ENCODE assay signal across 23 cellular contexts in genomic region chr2:43022896-43023295, GRCh38.
"Had no signal": no experiment of that assay in that cellular context is flagged by ENCODE, and none has a peak within 500 bp of the region (broad histone marks: within the 10 kb centered on the region; RNA-seq: fewer than 3 reads in every experiment).

No MANE protein-coding gene starts in this region.

- H3K27me3 Mint-ChIP-seq: activated CD4-positive, alpha-beta memory T cell treated with anti-CD3 and anti-CD28 coated beads, Interleukin-2, amount 10 ng/mL, durations not matched to agents 7 days and 5 days had no signal

- H3K4me2 ChIP-seq: smooth muscle cell had no signal

- ATAC-seq: activated T-cell treated with anti-CD3 and anti-CD28 coated beads, Interleukin-2, amount 50 U/mL, for 72 hours; esophagus mucosa; left ventricle myocardium superior; sciatic nerve had no signal

- H3K4me3 Mint-ChIP-seq: activated CD4-positive, alpha-beta memory T cell treated with anti-CD3 and anti-CD28 coated beads, Interleukin-2, amount 10 ng/mL, durations not matched to agents 7 days and 5 days; activated naive CD4-positive, alpha-beta T cell treated with anti-CD3 and anti-CD28 coated beads, Interleukin-2, amount 10 ng/mL, durations not matched to agents 7 days and 5 days; activated T-cell treated with anti-CD3 and anti-CD28 coated beads, Interleukin-2, amount 50 U/mL, for 72 hours; brain; memory B cell; T-helper 1 cell treated with Interleukin-12 subunit alpha and Interleukin-12 subunit beta and Interleukin-4 antibody, amounts not matched to agents 30 μg/mL and 1 μg/mL, for 36 hours had no signal

- H3K27ac ChIP-seq: upper lobe of left lung had no signal

- H3K36me3 ChIP-seq: upper lobe of left lung had no signal

- H3K4me3 ChIP-seq: smooth muscle cell, upper lobe of left lung had no signal

- H3K27me3 ChIP-seq: upper lobe of left lung had no signal

- FAIRE-seq: endothelial cell of umbilical vein, frontal cortex, islet of Langerhans had no signal

- DNase-seq: activated CD4-positive, alpha-beta memory T cell treated with anti-CD3 and anti-CD28 coated beads, Interleukin-2, amount 10 ng/mL, durations not matched to agents 7 days and 5 days; activated CD4-positive, alpha-beta T cell treated with anti-CD3 and anti-CD28 coated beads for 4 hours; activated CD4-positive, CD25-positive, alpha-beta regulatory T cell; activated effector memory CD4-positive, alpha-beta T cell treated with anti-CD3 and anti-CD28 coated beads, Interleukin-2, amount 50 U/mL, for 16 hours; activated naive CD4-positive, alpha-beta T cell treated with anti-CD3 and anti-CD28 coated beads, Interleukin-2, amount 10 ng/mL, durations not matched to agents 7 days and 5 days; activated T-cell treated with anti-CD3 and anti-CD28 coated beads, Interleukin-2, amount 50 U/mL, for 72 hours; dermis blood vessel endothelial cell; effector memory CD4-positive, alpha-beta T cell; glutamatergic neuron; left ventricle myocardium superior; stimulated activated CD8-positive, alpha-beta memory T cell treated with anti-CD3 and anti-CD28 coated beads, Interleukin-4, amount 100 ng/mL, for 48 hours; stimulated activated naive CD4-positive, alpha-beta T cell; T1000; upper lobe of left lung had no signal

- H3K4me1 Mint-ChIP-seq: activated CD4-positive, alpha-beta memory T cell treated with anti-CD3 and anti-CD28 coated beads, Interleukin-2, amount 10 ng/mL, durations not matched to agents 7 days and 5 days had no signal

- H3K27ac Mint-ChIP-seq: activated CD4-positive, alpha-beta memory T cell treated with anti-CD3 and anti-CD28 coated beads, Interleukin-2, amount 10 ng/mL, durations not matched to agents 7 days and 5 days; activated naive CD4-positive, alpha-beta T cell treated with anti-CD3 and anti-CD28 coated beads, Interleukin-2, amount 10 ng/mL, durations not matched to agents 7 days and 5 days; activated T-cell treated with anti-CD3 and anti-CD28 coated beads, Interleukin-2, amount 50 U/mL, for 72 hours; memory B cell; T-helper 1 cell treated with Interleukin-12 subunit alpha and Interleukin-12 subunit beta and Interleukin-4 antibody, amounts not matched to agents 30 μg/mL and 1 μg/mL, for 36 hours had no signal
